In the genomic region with DNA sequence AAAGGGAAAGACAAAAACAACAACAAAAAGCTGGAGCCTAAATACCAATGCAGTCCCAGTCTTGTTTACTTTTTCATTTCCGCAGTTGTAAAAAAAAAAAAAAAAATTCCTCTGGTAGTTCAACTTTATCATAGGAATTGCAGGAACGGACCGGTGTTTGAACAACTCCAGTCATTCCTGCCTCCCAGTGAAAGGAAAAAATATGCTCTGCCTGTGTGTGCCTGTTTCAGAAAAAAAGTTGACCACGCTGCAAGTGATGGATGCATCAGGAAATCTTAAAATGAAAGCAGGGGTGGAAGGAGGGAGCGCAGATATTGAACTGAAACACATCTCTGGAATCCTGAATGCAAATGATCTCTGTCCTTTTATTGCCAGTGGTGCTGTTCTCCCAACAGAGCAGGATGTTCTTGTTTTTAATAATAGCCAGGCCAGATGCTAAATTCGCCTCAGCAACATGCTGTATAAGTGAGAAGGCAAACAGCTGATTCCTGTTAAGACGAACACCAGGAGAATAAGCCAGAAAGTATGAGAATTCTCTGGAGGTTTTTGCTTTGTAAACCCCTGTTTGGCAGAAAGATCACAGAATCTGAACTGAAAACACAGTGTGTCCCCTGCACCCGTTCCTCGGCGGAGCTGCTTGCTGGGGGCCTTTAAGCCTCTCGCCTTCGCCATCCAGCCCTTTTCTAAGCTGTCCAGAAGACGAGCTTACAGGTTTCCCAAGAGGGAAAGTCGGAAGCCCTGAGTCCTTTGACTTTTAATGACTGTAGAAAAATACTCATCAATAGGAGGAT, we compare ENCODE assay signal across 10 cellular contexts.
DNase-seq lines count a peak whose midpoint lies in the region; ATAC-seq and TF ChIP-seq lines count a peak whose summit lies in the region.
"Had no signal": no experiment of that assay in that cellular context is flagged by ENCODE, and none has a peak within 500 bp of the region (broad histone marks: within the 10 kb centered on the region; RNA-seq: fewer than 3 reads in every experiment).

No MANE protein-coding gene starts in this region.

- no peak for TF ChIP-seq POLR2A in transverse colon (IDR thresholded peaks at IDR 0.05)

- no peak overlapping the region for H2BK5ac ChIP-seq in mesenchymal stem cell (ENCODE audit: low read depth, low read length, poor library complexity, severe bottlenecking)

- H3K27ac ChIP-seq in mesenchymal stem cell (ENCODE audit: low read length, poor library complexity, severe bottlenecking) (peak overlapping the region; percentile 0), transverse colon (peak overlapping the region; percentile 68 to 72 (median 70))

- H3K4me1 ChIP-seq in mesenchymal stem cell (ENCODE audit: control insufficient read depth, insufficient read depth, low read depth, low read length) (peaks cover 10% of the 10 kb centered on the region), transverse colon (peaks cover 0 to 21% (median 16%) of the 10 kb centered on the region in 4 donors)

- in situ Hi-C loops in transverse colon (cut with MboI; ENCODE audit: low pct_ligation_motif_present in 1 of 4, low pct_unique_long_range_greater_than_20kb in 1 of 4, low sequenced_read_pairs in 3 of 4): no loop called here

- peak overlapping the region; percentile 10 for H4K8ac ChIP-seq in mesenchymal stem cell (ENCODE audit: low read length)

- peak overlapping the region; percentile 20 to 50 for H3K4ac ChIP-seq in mesenchymal stem cell (ENCODE audit: low read depth in 1 of 2, low read length in 2 of 2)

- H3K36me3 ChIP-seq in mesenchymal stem cell (ENCODE audit: control insufficient read depth in 1 of 2, insufficient read depth in 2 of 2, low read depth in 1 of 2, low read length in 2 of 2) (peaks cover 0 to 4% of the 10 kb centered on the region in 2 experiments), transverse colon (no peaks in the 10 kb centered on the region)

- no peak overlapping the region for H3K14ac ChIP-seq in mesenchymal stem cell (ENCODE audit: low read length in 2 of 2)

- WGBS in mesenchymal stem cell: 11% methylated on average over 12 of the region's 14 CpGs
- WGBS in transverse colon (ENCODE audit: low coverage in 1 of 2), 2 donors: 23 to 32% methylated on average over 12 to 14 of the region's 14 CpGs

- H3K4me3 ChIP-seq in mesenchymal stem cell (ENCODE audit: insufficient read depth in 1 of 2, low read depth in 1 of 2, low read length in 2 of 2) (peak overlapping the region in 1 of 2 experiments; percentile 65), transverse colon (peak overlapping the region in 1 of 4 donors; percentile 9)

- peak; percentile 55 for DNase-seq in M059J (ENCODE audit: low read depth)
- peak; percentile 38 for DNase-seq in dedifferentiated amniotic fluid mesenchymal stem cell (ENCODE audit: extremely low spot score)
- DNase-seq in mesenchymal stem cell: peak; percentile 64
- no peak for DNase-seq in transverse colon
- DNase-seq in stimulated activated CD4-positive, alpha-beta T cell treated with anti-CD3 and anti-CD28 coated beads, Interleukin-2, amount 100 ng/mL, for 24 hours: no peak
- DNase-seq: activated CD8-positive, alpha-beta memory T cell treated with anti-CD3 and anti-CD28 coated beads for 24 hours; dermis blood vessel endothelial cell; mesendoderm had no signal

- H4K91ac ChIP-seq in mesenchymal stem cell (ENCODE audit: low read length): no peak overlapping the region

- no peak overlapping the region for H2BK12ac ChIP-seq in mesenchymal stem cell (ENCODE audit: low read length in 2 of 2)

- H3K9ac ChIP-seq in mesenchymal stem cell (ENCODE audit: low read length): peak overlapping the region; percentile 76

- TF ChIP-seq CTCF in transverse colon (IDR thresholded peaks at IDR 0.05): no peak

- no peak overlapping the region for H3K23ac ChIP-seq in mesenchymal stem cell (ENCODE audit: low read length in 2 of 2)

- intact Hi-C loops in transverse colon (cut with DNase I; ENCODE audit: low total_unique reads): no loop called here

- H3K27me3 ChIP-seq in mesenchymal stem cell (ENCODE audit: control insufficient read depth in 1 of 2, insufficient read depth in 1 of 2, low read length in 2 of 2): no peaks in the 10 kb centered on the region
- H3K27me3 ChIP-seq in transverse colon: no peaks in the 10 kb centered on the region

- H3K18ac ChIP-seq in mesenchymal stem cell (ENCODE audit: low read depth in 1 of 2, low read length in 2 of 2): peak overlapping the region in 1 of 2 experiments; percentile 40

- ATAC-seq in GM21786 (IDR thresholded peaks at IDR 0.05; ENCODE audit: unreplicated experiment): no peak
- no peak for ATAC-seq in GM19324 (IDR thresholded peaks at IDR 0.05; ENCODE audit: low FRiP score, unreplicated experiment)

- peak overlapping the region; percentile 77 for H2BK120ac ChIP-seq in mesenchymal stem cell (ENCODE audit: low read depth, low read length)

- peak overlapping the region; percentile 23 for H3K4me2 ChIP-seq in mesenchymal stem cell (ENCODE audit: low read length, poor library complexity, severe bottlenecking)

- no peak overlapping the region for H2AK5ac ChIP-seq in mesenchymal stem cell (ENCODE audit: low read length, severe bottlenecking)

- H2AFZ ChIP-seq in mesenchymal stem cell (ENCODE audit: low read depth, low read length): no peak overlapping the region

- peaks cover 13% of the 10 kb centered on the region for H3K79me1 ChIP-seq in mesenchymal stem cell (replicated peaks; ENCODE audit: low read length, poor library complexity, severe bottlenecking)

- H3K9me3 ChIP-seq in mesenchymal stem cell (ENCODE audit: control insufficient read depth, low read length) (no peaks in the 10 kb centered on the region), transverse colon (no peaks in the 10 kb centered on the region)

- TF ChIP-seq EP300 in transverse colon (IDR thresholded peaks at IDR 0.05; ENCODE audit: low read depth): no peak

- H2BK15ac ChIP-seq in mesenchymal stem cell (ENCODE audit: low read depth, poor library complexity, severe bottlenecking): no peak overlapping the region

Comparison
In these comparisons a context has a peak if more than half of its experiments do, and no peak if none do; other contexts are left out.
1. DNase-seq: peak in M059J (single experiment), dedifferentiated amniotic fluid mesenchymal stem cell (single experiment) and mesenchymal stem cell (single experiment); none in transverse colon (single experiment) and stimulated activated CD4-positive, alpha-beta T cell treated with anti-CD3 and anti-CD28 coated beads, Interleukin-2, amount 100 ng/mL, for 24 hours (0 of 2).